ENCODE assay signal across 22 cellular contexts in the genomic region with DNA sequence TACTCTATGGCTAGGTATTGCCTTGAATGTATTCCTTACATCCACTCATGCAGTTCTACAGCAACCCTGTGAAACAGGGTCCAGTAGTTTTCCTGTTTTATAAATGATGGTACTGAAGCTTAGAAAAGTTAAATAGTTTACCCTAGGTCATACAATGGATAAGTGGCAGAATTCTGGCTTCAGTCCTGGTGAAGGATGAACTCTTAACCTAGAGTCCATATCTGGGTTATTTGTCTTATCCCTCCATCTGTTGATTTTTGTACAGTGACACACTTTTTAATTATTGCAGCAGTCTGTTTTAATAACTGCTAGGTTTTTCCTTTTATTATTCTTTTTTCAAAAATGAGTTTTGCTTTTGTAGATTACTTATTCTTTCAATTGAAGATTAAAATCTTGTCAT.
"Had no signal": no experiment of that assay in that cellular context is flagged by ENCODE, and none has a peak within 500 bp of the region (broad histone marks: within the 10 kb centered on the region; RNA-seq: fewer than 3 reads in every experiment).

No MANE protein-coding gene starts in this region.

- H3K27ac Mint-ChIP-seq: dendritic cell treated with granulocyte-macrophage colony-stimulating factor and Interleukin-4, amounts not matched to agents 40 ng/mL and 50 ng/mL, for 4 days; effector memory CD8-positive, alpha-beta T cell; naive B cell; nephron progenitor cell had no signal

- DNase-seq: effector memory CD8-positive, alpha-beta T cell; gastrocnemius medialis; heart right ventricle; hypothalamus; kidney glomerular epithelial cell; mesenchymal stem cell; naive B cell; nephron progenitor cell; psoas muscle; retina; stimulated activated CD4-positive, alpha-beta T cell treated with anti-CD3 and anti-CD28 coated beads, Interleukin-12 subunit alpha, Interleukin-12 subunit beta, amount 100 ng/mL, for 4 hours; stimulated activated naive CD4-positive, alpha-beta T cell; stomach; substantia nigra; transverse colon had no signal

- H2AFZ ChIP-seq: parathyroid adenoma had no signal

- H3K36me3 ChIP-seq: esophagus muscularis mucosa, gastrocnemius medialis, heart right ventricle, stomach, thoracic aorta, transverse colon had no signal

- H3K79me2 ChIP-seq: parathyroid adenoma had no signal

- ATAC-seq: effector memory CD8-positive, alpha-beta T cell; gastrocnemius medialis; heart right ventricle; psoas muscle; sciatic nerve had no signal

- H3K27ac ChIP-seq: epithelial cell of prostate, esophagus muscularis mucosa, gastrocnemius medialis, heart right ventricle, parathyroid adenoma, psoas muscle, stomach, thoracic aorta, transverse colon had no signal

- H3K36me3 Mint-ChIP-seq: naive B cell had no signal

- H3K27me3 ChIP-seq: esophagus muscularis mucosa, gastrocnemius medialis, heart right ventricle, stomach, transverse colon had no signal

- H3K4me3 Mint-ChIP-seq: dendritic cell treated with granulocyte-macrophage colony-stimulating factor and Interleukin-4, amounts not matched to agents 40 ng/mL and 50 ng/mL, for 4 days; effector memory CD8-positive, alpha-beta T cell; naive B cell; nephron progenitor cell had no signal

- H3K9me3 ChIP-seq: esophagus muscularis mucosa, gastrocnemius medialis, heart right ventricle, psoas muscle, stomach, thoracic aorta, transverse colon had no signal

- H3K9ac ChIP-seq: parathyroid adenoma had no signal

- H3K27me3 Mint-ChIP-seq: dendritic cell treated with granulocyte-macrophage colony-stimulating factor and Interleukin-4, amounts not matched to agents 40 ng/mL and 50 ng/mL, for 4 days; effector memory CD8-positive, alpha-beta T cell had no signal

- H3K4me3 ChIP-seq: esophagus muscularis mucosa, gastrocnemius medialis, heart right ventricle, lung, psoas muscle, stomach, thoracic aorta, transverse colon had no signal

- H3K9me3 Mint-ChIP-seq: dendritic cell treated with granulocyte-macrophage colony-stimulating factor and Interleukin-4, amounts not matched to agents 40 ng/mL and 50 ng/mL, for 4 days; effector memory CD8-positive, alpha-beta T cell; naive B cell; nephron progenitor cell had no signal

- H3K4me1 ChIP-seq: gastrocnemius medialis, parathyroid adenoma, psoas muscle, transverse colon had no signal

- H3K4me1 Mint-ChIP-seq: naive B cell had no signal
